9 cellular contexts compared by ENCODE assay signal in genomic region chr1:28508435-28508754, GRCh38. TPM values are rescaled to one million over a fixed set of nuclear protein-coding genes. Genes with fewer than 3 reads are reported as not detected.
DNase-seq lines count a peak whose midpoint lies in the region; ATAC-seq and TF ChIP-seq lines count a peak whose summit lies in the region.
"Had no signal": no experiment of that assay in that cellular context is flagged by ENCODE, and none has a peak within 500 bp of the region (broad histone marks: within the 10 kb centered on the region; RNA-seq: fewer than 3 reads in every experiment).

No MANE protein-coding gene starts in this region.

- peak overlapping the region; percentile 94 for H3K4me3 Mint-ChIP-seq in CD4-positive, alpha-beta T cell
- peak overlapping the region; percentile 93 for H3K4me3 Mint-ChIP-seq in natural killer cell treated with Interleukin-12 subunit alpha and Interleukin-12 subunit beta and Interleukin-15 and Interleukin-18, amount 100 ng/mL, for 72 hours

- no peak for ATAC-seq in CD4-positive, alpha-beta T cell (ENCODE audit: poor library complexity)
- ATAC-seq in natural killer cell treated with Interleukin-12 subunit alpha and Interleukin-12 subunit beta and Interleukin-15 and Interleukin-18, amount 100 ng/mL, for 72 hours = no peak
- ATAC-seq in GM21515 (IDR thresholded peaks at IDR 0.05; ENCODE audit: unreplicated experiment) (no peak), GM21723 (IDR thresholded peaks at IDR 0.05; ENCODE audit: unreplicated experiment) (no peak), left ventricle myocardium superior (no peak)

- in situ Hi-C loops in brain microvascular endothelial cell (cut with HindIII; ENCODE audit: low pct_ligation_motif_present, low sequenced_read_pairs) = no loop called here

- DNase-seq in CD4-positive, alpha-beta T cell = no peak
- DNase-seq in MG63 (no peak), brain microvascular endothelial cell (no peak), NCI-H2107 treated with DMSO at 0.1 percent for 48 hours (lab: John Stamatoyannopoulos, UW; ENCODE audit: unreplicated experiment) (no peak), left ventricle myocardium superior (no peak)
- DNase-seq in natural killer cell treated with Interleukin-12 subunit alpha and Interleukin-12 subunit beta and Interleukin-15 and Interleukin-18, amount 100 ng/mL, for 72 hours (ENCODE audit: low spot score) = no peak

- POLR2A ChIA-PET in CD4-positive, alpha-beta T cell (lab: Charles Lee) = interaction anchor here (1.2 to 7.0 kb wide), 5 partner anchors 9 to 228 kb away, joined by 6 to 111 read pairs (median 16); partner anchors contain the start of genes MED18, TRNAU1AP and YTHDF2

- no peaks in the 10 kb centered on the region for H3K9me3 ChIP-seq in CD4-positive, alpha-beta T cell (ENCODE audit: control insufficient read depth, low read length)
- H3K9me3 ChIP-seq in MG63 = no peaks in the 10 kb centered on the region; the same call in 1 of the 2 replicates

- peaks cover 78% of the 10 kb centered on the region for H3K36me3 Mint-ChIP-seq in CD4-positive, alpha-beta T cell (ENCODE audit: low read depth)
- H3K36me3 Mint-ChIP-seq in natural killer cell treated with Interleukin-12 subunit alpha and Interleukin-12 subunit beta and Interleukin-15 and Interleukin-18, amount 100 ng/mL, for 72 hours = peaks cover 51% of the 10 kb centered on the region

- TF ChIP-seq CTCF in CD4-positive, alpha-beta T cell (IDR thresholded peaks at IDR 0.05) = no peak
- TF ChIP-seq CTCF in brain microvascular endothelial cell (IDR thresholded peaks at IDR 0.05; ENCODE audit: low read depth, low read length, missing control alignments) = no peak

- no peaks in the 10 kb centered on the region for H3K27me3 Mint-ChIP-seq in CD4-positive, alpha-beta T cell
- no peaks in the 10 kb centered on the region for H3K27me3 Mint-ChIP-seq in natural killer cell treated with Interleukin-12 subunit alpha and Interleukin-12 subunit beta and Interleukin-15 and Interleukin-18, amount 100 ng/mL, for 72 hours

- H3K4me1 Mint-ChIP-seq in CD4-positive, alpha-beta T cell (ENCODE audit: low read depth) = peaks cover 65% of the 10 kb centered on the region
- H3K4me1 Mint-ChIP-seq in natural killer cell treated with Interleukin-12 subunit alpha and Interleukin-12 subunit beta and Interleukin-15 and Interleukin-18, amount 100 ng/mL, for 72 hours (ENCODE audit: low read depth in 2 of 2) = peaks cover 52 to 60% of the 10 kb centered on the region in 2 donors

- peak overlapping the region; percentile 96 for H3K4me3 ChIP-seq in MG63
- peak overlapping the region; percentile 96 for H3K4me3 ChIP-seq in brain microvascular endothelial cell (ENCODE audit: low read depth, low read length)

- intact Hi-C loops in CD4-positive, alpha-beta T cell (cut with DNase I, micrococcal nuclease) = loop anchor here (5.0 kb wide), 4 partner anchors 44 to 261 kb away; partner anchors contain the start of genes YTHDF2 (in 2 of the 2), TAF12 (in 1 of the 2) and TRNAU1AP (in 1 of the 2)
- intact Hi-C loops in left ventricle myocardium superior (cut with micrococcal nuclease) = no loop called here

- H3K36me3 ChIP-seq in MG63 (peaks cover 69% of the 10 kb centered on the region), brain microvascular endothelial cell (replicated peaks) (peaks cover 70% of the 10 kb centered on the region)

- no peaks in the 10 kb centered on the region for H3K27me3 ChIP-seq in CD4-positive, alpha-beta T cell (ENCODE audit: control insufficient read depth, insufficient read depth, low read length)
- H3K27me3 ChIP-seq in MG63 = 0 out of 2 replicates have a peak, but pooled peaks cover 2% of the 10 kb centered on the region
- no peaks in the 10 kb centered on the region for H3K27me3 ChIP-seq in brain microvascular endothelial cell (replicated peaks)

- CTCF ChIA-PET in CD4-positive, alpha-beta T cell (lab: Charles Lee) = interaction anchor here (1.3 to 2.9 kb wide), 3 partner anchors 10 to 94 kb away, joined by 4 to 12 read pairs (median 7); no protein-coding TSS in a partner anchor

- peak overlapping the region; percentile 88 for H3K27ac Mint-ChIP-seq in CD4-positive, alpha-beta T cell
- H3K27ac Mint-ChIP-seq in natural killer cell treated with Interleukin-12 subunit alpha and Interleukin-12 subunit beta and Interleukin-15 and Interleukin-18, amount 100 ng/mL, for 72 hours = peak overlapping the region; percentile 94 to 97

- peak overlapping the region; percentile 61 for H3K27ac ChIP-seq in CD4-positive, alpha-beta T cell (ENCODE audit: low read depth, low read length)
- peak overlapping the region; percentile 88 for H3K27ac ChIP-seq in brain microvascular endothelial cell
- H3K27ac ChIP-seq: parathyroid adenoma had no signal

- H3K9me3 Mint-ChIP-seq in CD4-positive, alpha-beta T cell = no peaks in the 10 kb centered on the region
- no peaks in the 10 kb centered on the region for H3K9me3 Mint-ChIP-seq in natural killer cell treated with Interleukin-12 subunit alpha and Interleukin-12 subunit beta and Interleukin-15 and Interleukin-18, amount 100 ng/mL, for 72 hours

RNA-seq across cellular contexts. Expression of gene RCC1, which starts 2.6 kb away (rescaled TPM):
- total RNA-seq in CD4-positive, alpha-beta T cell = 1 to 10 TPM; 8.5 to 9.9 TPM
- total RNA-seq in MG63 (2014; rRNA removed; shearing (Covaris generic); ENCODE audit: low replicate concordance) = 116 and 153 TPM in 2 replicates
- total RNA-seq in natural killer cell treated with Interleukin-12 subunit alpha and Interleukin-12 subunit beta and Interleukin-15 and Interleukin-18, amount 100 ng/mL, for 72 hours = 100 to 1,000 TPM in 1 of 2 donors, 10 to 100 TPM in 1; 57.1 to 153 TPM
- 8.0 TPM for total RNA-seq in left ventricle myocardium superior

RNA-seq across cellular contexts. Expression of gene TRNAU1AP, which starts 44.5 kb away (rescaled TPM):
- 10 to 100 TPM; 21.4 to 24.2 TPM for total RNA-seq in CD4-positive, alpha-beta T cell
- total RNA-seq in MG63 (2014; rRNA removed; shearing (Covaris generic); ENCODE audit: low replicate concordance) = 9.7 and 11.2 TPM in 2 replicates
- 10 to 100 TPM; 43.1 to 44.3 TPM for total RNA-seq in natural killer cell treated with Interleukin-12 subunit alpha and Interleukin-12 subunit beta and Interleukin-15 and Interleukin-18, amount 100 ng/mL, for 72 hours
- total RNA-seq in left ventricle myocardium superior = 14.5 TPM
